26 cellular contexts compared by ENCODE assay signal in the genomic region with DNA sequence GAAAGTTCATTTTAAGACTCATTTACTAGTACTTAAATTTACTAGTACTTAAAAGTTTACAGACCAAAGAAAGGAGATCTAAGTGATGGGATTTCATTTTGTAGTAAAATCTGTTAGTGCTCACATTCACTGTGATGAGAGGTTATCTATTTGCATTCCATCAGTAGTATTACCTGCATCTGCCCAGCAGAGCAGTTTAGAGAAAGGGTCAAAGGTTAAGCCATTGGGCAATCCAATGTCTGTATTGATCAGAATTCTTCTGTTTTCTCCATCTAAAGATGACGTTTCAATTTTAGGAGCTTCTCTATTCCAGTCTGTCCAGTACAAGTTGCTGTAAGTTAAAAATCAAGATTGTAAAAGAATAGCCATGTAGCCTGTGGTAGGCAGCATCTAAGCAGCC.
"Had no signal": no experiment of that assay in that cellular context is flagged by ENCODE, and none has a peak within 500 bp of the region (broad histone marks: within the 10 kb centered on the region; RNA-seq: fewer than 3 reads in every experiment).

No MANE protein-coding gene starts in this region.

- H3K9me3 ChIP-seq: colonic mucosa, esophagus squamous epithelium, sigmoid colon, thoracic aorta, transverse colon had no signal

- H3K4me2 ChIP-seq: neural progenitor cell had no signal

- ATAC-seq: left colon; naive thymus-derived CD4-positive, alpha-beta T cell; stimulated activated memory B cell treated with anti-CD40 and anti-IgM and Interleukin-4, amounts not matched to agents 10 μg/mL and 1 μg/mL and 100 μg/mL, for 72 hours; stimulated activated naive CD8-positive, alpha-beta T cell treated with anti-CD3 and anti-CD28 coated beads, Interleukin-15, Interleukin-2, amounts not matched to agents 100 U/mL and 50 U/mL, for 24 hours had no signal

- H3K27ac Mint-ChIP-seq: dendritic cell treated with granulocyte-macrophage colony-stimulating factor and Interleukin-4, amounts not matched to agents 40 ng/mL and 50 ng/mL, for 4 days; immature natural killer cell; nephron; neural progenitor cell; progenitor cell of endocrine pancreas; stimulated activated memory B cell treated with anti-CD40 and anti-IgM and Interleukin-4, amounts not matched to agents 10 μg/mL and 1 μg/mL and 100 μg/mL, for 72 hours had no signal

- H3K4me1 ChIP-seq: colonic mucosa, parathyroid adenoma had no signal

- H3K4me3 ChIP-seq: colonic mucosa, esophagus squamous epithelium, neural progenitor cell, sigmoid colon, thoracic aorta, transverse colon had no signal

- H3K27ac ChIP-seq: colonic mucosa, esophagus squamous epithelium, neural progenitor cell, parathyroid adenoma, sigmoid colon, thoracic aorta, transverse colon had no signal

- H3K27me3 Mint-ChIP-seq: dendritic cell treated with granulocyte-macrophage colony-stimulating factor and Interleukin-4, amounts not matched to agents 40 ng/mL and 50 ng/mL, for 4 days; naive thymus-derived CD4-positive, alpha-beta T cell; progenitor cell of endocrine pancreas; stimulated activated memory B cell treated with anti-CD40 and anti-IgM and Interleukin-4, amounts not matched to agents 10 μg/mL and 1 μg/mL and 100 μg/mL, for 72 hours had no signal

- DNase-seq: colonic mucosa; effector memory CD4-positive, alpha-beta T cell; erythroblast; esophagus squamous epithelium; foreskin melanocyte; glutamatergic neuron; hypothalamus; immature natural killer cell; islet precursor cell; kidney glomerular epithelial cell; left colon; mesenchymal stem cell; midbrain; naive thymus-derived CD4-positive, alpha-beta T cell; sigmoid colon; stimulated activated CD4-positive, alpha-beta T cell treated with anti-CD3 and anti-CD28 coated beads, Interleukin-2, amount 100 ng/mL, for 24 hours; stimulated activated CD4-positive, alpha-beta T cell treated with anti-CD3 and anti-CD28 coated beads, Interleukin-4, amount 100 ng/mL, for 24 hours; stimulated activated naive CD8-positive, alpha-beta T cell treated with anti-CD3 and anti-CD28 coated beads, Interleukin-15, Interleukin-2, amounts not matched to agents 100 U/mL and 50 U/mL, for 24 hours; transverse colon had no signal

- H3K4me1 Mint-ChIP-seq: nephron; neural progenitor cell; stimulated activated memory B cell treated with anti-CD40 and anti-IgM and Interleukin-4, amounts not matched to agents 10 μg/mL and 1 μg/mL and 100 μg/mL, for 72 hours had no signal

- H3K9me3 Mint-ChIP-seq: dendritic cell treated with granulocyte-macrophage colony-stimulating factor and Interleukin-4, amounts not matched to agents 40 ng/mL and 50 ng/mL, for 4 days; immature natural killer cell; naive thymus-derived CD4-positive, alpha-beta T cell; nephron; neural progenitor cell; stimulated activated memory B cell treated with anti-CD40 and anti-IgM and Interleukin-4, amounts not matched to agents 10 μg/mL and 1 μg/mL and 100 μg/mL, for 72 hours had no signal

- H3K4me3 Mint-ChIP-seq: dendritic cell treated with granulocyte-macrophage colony-stimulating factor and Interleukin-4, amounts not matched to agents 40 ng/mL and 50 ng/mL, for 4 days; immature natural killer cell; naive thymus-derived CD4-positive, alpha-beta T cell; nephron; neural progenitor cell; stimulated activated memory B cell treated with anti-CD40 and anti-IgM and Interleukin-4, amounts not matched to agents 10 μg/mL and 1 μg/mL and 100 μg/mL, for 72 hours had no signal

- H3K27me3 ChIP-seq: colonic mucosa, esophagus squamous epithelium, neural progenitor cell, sigmoid colon, transverse colon had no signal

- H3K9ac ChIP-seq: neural progenitor cell, parathyroid adenoma had no signal

- H3K79me2 ChIP-seq: parathyroid adenoma had no signal

- H2AFZ ChIP-seq: neural progenitor cell, parathyroid adenoma had no signal
